9 cellular contexts compared by ENCODE assay signal in genomic region chr5:132134384-132134783, GRCh38.
DNase-seq lines count a peak whose midpoint lies in the region; ATAC-seq, FAIRE-seq and TF ChIP-seq lines count a peak whose summit lies in the region.
"Had no signal": no experiment of that assay in that cellular context is flagged by ENCODE, and none has a peak within 500 bp of the region (broad histone marks: within the 10 kb centered on the region; RNA-seq: fewer than 3 reads in every experiment).

No MANE protein-coding gene starts in this region.

- H3K9me3 Mint-ChIP-seq in osteocyte (ENCODE audit: unreplicated experiment) = peaks cover 6% of the 10 kb centered on the region

- no peak overlapping the region for H3K27ac Mint-ChIP-seq in osteocyte (ENCODE audit: unreplicated experiment)
- H3K27ac Mint-ChIP-seq: activated naive CD8-positive, alpha-beta T cell had no signal

- ATAC-seq in HG03432 (IDR thresholded peaks at IDR 0.05; ENCODE audit: unreplicated experiment) (no peak), HG03108 (IDR thresholded peaks at IDR 0.05; ENCODE audit: unreplicated experiment) (no peak)

- H3K4me1 Mint-ChIP-seq in osteocyte (ENCODE audit: unreplicated experiment) = no peaks in the 10 kb centered on the region

- peak; percentile 21 for DNase-seq in EL
- DNase-seq in LHCN-M2 (ENCODE audit: low read depth) = peak; percentile 46
- DNase-seq in bronchial epithelial cell (ENCODE audit: low read depth) = peak; percentile 48
- no peak for DNase-seq in osteocyte (ENCODE audit: extremely low spot score, unreplicated experiment)
- no peak for DNase-seq in GM19238 (ENCODE audit: insufficient read length, low spot score)

- TF ChIP-seq CTCF in bronchial epithelial cell (IDR thresholded peaks at IDR 0.05; ENCODE audit: insufficient read depth, low read length, severe bottlenecking) = peak; percentile 12
- TF ChIP-seq CTCF in osteocyte (IDR thresholded peaks at IDR 0.05) = peak; percentile 57

- H3K27me3 Mint-ChIP-seq in osteocyte (ENCODE audit: unreplicated experiment) = peaks cover 57% of the 10 kb centered on the region

- H3K36me3 Mint-ChIP-seq in osteocyte (ENCODE audit: unreplicated experiment) = no peaks in the 10 kb centered on the region
- H3K36me3 Mint-ChIP-seq: activated naive CD8-positive, alpha-beta T cell had no signal

- H3K36me3 ChIP-seq in bronchial epithelial cell (ENCODE audit: control insufficient read depth, insufficient read depth, low read length) = no peaks in the 10 kb centered on the region
- H3K36me3 ChIP-seq: thoracic aorta had no signal

- FAIRE-seq in bronchial epithelial cell (lab: Jason Lieb, UNC) = no peak

- peaks cover 1% of the 10 kb centered on the region for H3K27me3 ChIP-seq in bronchial epithelial cell (ENCODE audit: control insufficient read depth, insufficient read depth, low read length)

- no peak overlapping the region for H3K4me3 Mint-ChIP-seq in osteocyte (ENCODE audit: unreplicated experiment)
- H3K4me3 Mint-ChIP-seq: activated naive CD8-positive, alpha-beta T cell had no signal

- no peak overlapping the region for H3K4me3 ChIP-seq in bronchial epithelial cell (ENCODE audit: low read depth, low read length)
- H3K4me3 ChIP-seq: thoracic aorta had no signal

Comparison
In these comparisons a context has a peak if more than half of its experiments do, and no peak if none do; other contexts are left out.
1. DNase-seq: peak in EL (single experiment), LHCN-M2 (single experiment) and bronchial epithelial cell (single experiment); none in osteocyte (single experiment) and GM19238 (single experiment).